Comparison of ENCODE assay signal across 1 cellular context in the genomic region with DNA sequence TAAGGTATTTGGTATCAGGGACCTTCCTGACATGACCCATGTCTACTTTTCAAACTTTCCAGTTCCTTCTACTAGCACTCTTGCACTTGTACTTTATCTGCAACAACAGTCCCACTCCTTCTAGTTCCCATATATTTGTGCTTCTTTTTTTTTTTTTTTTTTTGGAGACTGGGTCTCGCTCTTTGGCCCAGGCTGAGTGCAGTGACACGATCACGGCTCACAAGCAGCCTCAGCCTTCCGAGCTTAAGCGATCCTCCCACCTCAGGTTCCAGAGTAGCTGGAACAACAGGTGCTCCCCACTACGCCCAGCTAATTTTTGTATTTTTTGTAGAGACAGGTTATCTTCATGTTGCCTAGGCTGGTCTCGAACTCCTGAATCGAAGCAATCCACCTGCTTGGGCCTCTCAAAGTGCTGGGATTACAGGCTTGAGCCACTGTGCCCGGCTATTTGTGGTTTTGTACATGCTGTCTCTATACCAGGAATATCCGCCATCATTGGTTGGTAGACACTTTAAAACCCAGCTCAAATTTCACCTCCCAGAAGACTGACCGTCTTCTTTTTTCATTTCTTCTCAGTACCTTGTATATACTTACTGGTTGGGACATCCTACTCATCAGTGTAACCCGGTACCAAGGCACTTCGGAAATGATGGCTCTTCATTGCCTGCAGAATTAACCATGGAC.
TF ChIP-seq lines count a peak whose summit lies in the region.

No MANE protein-coding gene starts in this region.

TF ChIP-seq in GM12878, 131 proteins besides CTCF, POLR2A, EP300 and RAD21 (continued from another document):
- TF ChIP-seq, protein P1, sequence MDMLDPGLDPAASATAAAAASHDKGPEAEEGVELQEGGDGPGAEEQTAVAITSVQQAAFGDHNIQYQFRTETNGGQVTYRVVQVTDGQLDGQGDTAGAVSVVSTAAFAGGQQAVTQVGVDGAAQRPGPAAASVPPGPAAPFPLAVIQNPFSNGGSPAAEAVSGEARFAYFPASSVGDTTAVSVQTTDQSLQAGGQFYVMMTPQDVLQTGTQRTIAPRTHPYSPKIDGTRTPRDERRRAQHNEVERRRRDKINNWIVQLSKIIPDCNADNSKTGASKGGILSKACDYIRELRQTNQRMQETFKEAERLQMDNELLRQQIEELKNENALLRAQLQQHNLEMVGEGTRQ (IDR thresholded peaks at IDR 0.05; ENCODE audit: borderline replicate concordance, low read depth, low read length) = no peak
- TF ChIP-seq ATF7 (IDR thresholded peaks at IDR 0.05; ENCODE audit: low read depth) (no peak), HDAC2 (IDR thresholded peaks at IDR 0.05) (no peak), NFYA (IDR thresholded peaks at IDR 0.05; ENCODE audit: borderline replicate concordance, low read depth, low read length) (no peak), SREBF1 (IDR thresholded peaks at IDR 0.05; ENCODE audit: low read length) (no peak), ZNF274 (IDR thresholded peaks at IDR 0.05; ENCODE audit: insufficient read depth, insufficient read length) (no peak)
- TF ChIP-seq, protein P2, sequence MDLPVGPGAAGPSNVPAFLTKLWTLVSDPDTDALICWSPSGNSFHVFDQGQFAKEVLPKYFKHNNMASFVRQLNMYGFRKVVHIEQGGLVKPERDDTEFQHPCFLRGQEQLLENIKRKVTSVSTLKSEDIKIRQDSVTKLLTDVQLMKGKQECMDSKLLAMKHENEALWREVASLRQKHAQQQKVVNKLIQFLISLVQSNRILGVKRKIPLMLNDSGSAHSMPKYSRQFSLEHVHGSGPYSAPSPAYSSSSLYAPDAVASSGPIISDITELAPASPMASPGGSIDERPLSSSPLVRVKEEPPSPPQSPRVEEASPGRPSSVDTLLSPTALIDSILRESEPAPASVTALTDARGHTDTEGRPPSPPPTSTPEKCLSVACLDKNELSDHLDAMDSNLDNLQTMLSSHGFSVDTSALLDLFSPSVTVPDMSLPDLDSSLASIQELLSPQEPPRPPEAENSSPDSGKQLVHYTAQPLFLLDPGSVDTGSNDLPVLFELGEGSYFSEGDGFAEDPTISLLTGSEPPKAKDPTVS (IDR thresholded peaks at IDR 0.05; ENCODE audit: low read depth, low read length) = no peak
- TF ChIP-seq, protein P3, sequence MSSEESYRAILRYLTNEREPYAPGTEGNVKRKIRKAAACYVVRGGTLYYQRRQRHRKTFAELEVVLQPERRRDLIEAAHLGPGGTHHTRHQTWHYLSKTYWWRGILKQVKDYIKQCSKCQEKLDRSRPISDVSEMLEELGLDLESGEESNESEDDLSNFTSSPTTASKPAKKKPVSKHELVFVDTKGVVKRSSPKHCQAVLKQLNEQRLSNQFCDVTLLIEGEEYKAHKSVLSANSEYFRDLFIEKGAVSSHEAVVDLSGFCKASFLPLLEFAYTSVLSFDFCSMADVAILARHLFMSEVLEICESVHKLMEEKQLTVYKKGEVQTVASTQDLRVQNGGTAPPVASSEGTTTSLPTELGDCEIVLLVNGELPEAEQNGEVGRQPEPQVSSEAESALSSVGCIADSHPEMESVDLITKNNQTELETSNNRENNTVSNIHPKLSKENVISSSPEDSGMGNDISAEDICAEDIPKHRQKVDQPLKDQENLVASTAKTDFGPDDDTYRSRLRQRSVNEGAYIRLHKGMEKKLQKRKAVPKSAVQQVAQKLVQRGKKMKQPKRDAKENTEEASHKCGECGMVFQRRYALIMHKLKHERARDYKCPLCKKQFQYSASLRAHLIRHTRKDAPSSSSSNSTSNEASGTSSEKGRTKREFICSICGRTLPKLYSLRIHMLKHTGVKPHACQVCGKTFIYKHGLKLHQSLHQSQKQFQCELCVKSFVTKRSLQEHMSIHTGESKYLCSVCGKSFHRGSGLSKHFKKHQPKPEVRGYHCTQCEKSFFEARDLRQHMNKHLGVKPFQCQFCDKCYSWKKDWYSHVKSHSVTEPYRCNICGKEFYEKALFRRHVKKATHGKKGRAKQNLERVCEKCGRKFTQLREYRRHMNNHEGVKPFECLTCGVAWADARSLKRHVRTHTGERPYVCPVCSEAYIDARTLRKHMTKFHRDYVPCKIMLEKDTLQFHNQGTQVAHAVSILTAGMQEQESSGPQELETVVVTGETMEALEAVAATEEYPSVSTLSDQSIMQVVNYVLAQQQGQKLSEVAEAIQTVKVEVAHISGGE (CRISPR knock-in tag; IDR thresholded peaks at IDR 0.05) = no peak
- TF ChIP-seq, protein P4, sequence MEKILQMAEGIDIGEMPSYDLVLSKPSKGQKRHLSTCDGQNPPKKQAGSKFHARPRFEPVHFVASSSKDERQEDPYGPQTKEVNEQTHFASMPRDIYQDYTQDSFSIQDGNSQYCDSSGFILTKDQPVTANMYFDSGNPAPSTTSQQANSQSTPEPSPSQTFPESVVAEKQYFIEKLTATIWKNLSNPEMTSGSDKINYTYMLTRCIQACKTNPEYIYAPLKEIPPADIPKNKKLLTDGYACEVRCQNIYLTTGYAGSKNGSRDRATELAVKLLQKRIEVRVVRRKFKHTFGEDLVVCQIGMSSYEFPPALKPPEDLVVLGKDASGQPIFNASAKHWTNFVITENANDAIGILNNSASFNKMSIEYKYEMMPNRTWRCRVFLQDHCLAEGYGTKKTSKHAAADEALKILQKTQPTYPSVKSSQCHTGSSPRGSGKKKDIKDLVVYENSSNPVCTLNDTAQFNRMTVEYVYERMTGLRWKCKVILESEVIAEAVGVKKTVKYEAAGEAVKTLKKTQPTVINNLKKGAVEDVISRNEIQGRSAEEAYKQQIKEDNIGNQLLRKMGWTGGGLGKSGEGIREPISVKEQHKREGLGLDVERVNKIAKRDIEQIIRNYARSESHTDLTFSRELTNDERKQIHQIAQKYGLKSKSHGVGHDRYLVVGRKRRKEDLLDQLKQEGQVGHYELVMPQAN (conservative IDR thresholded peaks at IDR 0.05) = no peak
- TF ChIP-seq, protein P5, sequence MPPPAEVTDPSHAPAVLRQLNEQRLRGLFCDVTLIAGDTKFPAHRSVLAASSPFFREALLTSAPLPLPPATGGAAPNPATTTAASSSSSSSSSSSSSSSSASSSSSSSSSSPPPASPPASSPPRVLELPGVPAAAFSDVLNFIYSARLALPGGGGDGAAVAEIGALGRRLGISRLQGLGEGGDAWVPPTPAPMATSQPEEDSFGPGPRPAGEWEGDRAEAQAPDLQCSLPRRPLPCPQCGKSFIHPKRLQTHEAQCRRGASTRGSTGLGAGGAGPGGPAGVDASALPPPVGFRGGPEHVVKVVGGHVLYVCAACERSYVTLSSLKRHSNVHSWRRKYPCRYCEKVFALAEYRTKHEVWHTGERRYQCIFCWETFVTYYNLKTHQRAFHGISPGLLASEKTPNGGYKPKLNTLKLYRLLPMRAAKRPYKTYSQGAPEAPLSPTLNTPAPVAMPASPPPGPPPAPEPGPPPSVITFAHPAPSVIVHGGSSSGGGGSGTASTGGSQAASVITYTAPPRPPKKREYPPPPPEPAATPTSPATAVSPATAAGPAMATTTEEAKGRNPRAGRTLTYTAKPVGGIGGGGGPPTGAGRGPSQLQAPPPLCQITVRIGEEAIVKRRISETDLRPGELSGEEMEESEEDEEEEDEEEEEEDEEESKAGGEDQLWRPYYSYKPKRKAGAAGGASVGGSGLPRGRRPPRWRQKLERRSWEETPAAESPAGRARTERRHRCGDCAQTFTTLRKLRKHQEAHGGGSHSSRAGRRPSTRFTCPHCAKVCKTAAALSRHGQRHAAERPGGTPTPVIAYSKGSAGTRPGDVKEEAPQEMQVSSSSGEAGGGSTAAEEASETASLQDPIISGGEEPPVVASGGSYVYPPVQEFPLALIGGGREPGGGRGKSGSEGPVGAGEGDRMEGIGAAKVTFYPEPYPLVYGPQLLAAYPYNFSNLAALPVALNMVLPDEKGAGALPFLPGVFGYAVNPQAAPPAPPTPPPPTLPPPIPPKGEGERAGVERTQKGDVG (CRISPR knock-in tag; IDR thresholded peaks at IDR 0.05) = no peak
